ENCODE assay signal across 1 cellular context in the genomic region with DNA sequence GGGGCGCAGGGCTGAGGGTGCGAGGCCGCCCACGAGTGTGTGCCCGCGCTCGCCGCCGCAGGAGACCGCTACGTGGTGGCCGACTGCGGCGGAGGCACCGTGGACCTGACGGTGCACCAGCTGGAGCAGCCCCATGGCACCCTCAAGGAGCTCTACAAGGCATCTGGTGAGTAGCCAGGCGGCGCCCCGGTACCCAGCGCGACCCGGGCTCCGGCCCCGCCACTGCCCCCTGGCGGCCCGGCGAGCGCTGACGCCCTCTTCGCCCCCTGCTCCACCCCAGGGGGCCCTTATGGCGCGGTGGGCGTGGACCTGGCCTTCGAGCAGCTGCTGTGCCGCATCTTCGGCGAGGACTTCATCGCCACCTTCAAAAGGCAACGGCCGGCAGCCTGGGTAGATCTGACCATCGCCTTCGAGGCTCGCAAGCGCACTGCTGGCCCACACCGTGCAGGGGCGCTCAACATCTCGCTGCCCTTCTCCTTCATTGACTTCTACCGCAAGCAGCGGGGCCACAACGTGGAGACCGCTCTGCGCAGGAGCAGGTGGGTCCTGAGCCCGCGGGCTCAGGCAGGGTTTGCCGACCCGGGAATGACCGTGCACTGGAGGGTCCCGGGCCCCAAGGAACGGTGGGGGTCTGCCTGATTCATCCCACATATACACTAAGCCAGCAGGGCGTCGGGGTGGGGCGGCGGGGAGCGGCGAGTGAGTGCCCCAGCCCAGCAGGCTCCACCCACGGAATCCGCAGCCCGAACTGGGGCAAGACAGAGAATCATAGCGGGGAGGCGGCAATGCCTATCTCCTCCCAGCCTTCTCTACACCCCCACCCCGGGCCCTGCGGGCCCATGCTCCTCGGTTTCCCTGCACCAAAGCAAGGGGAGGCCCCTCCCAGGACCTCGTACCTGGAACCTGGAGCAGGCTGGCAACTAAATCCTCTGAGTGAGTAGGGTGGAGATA.
TF ChIP-seq lines count a peak whose summit lies in the region.

No MANE protein-coding gene starts in this region.

TF ChIP-seq in HepG2, 621 proteins besides CTCF, POLR2A, EP300 and RAD21 (continued from another document and continues in another):
- TF ChIP-seq ZNF407 (CRISPR knock-in tag; IDR thresholded peaks at IDR 0.05; ENCODE audit: not compliant biosample characterization) (peak; percentile 37), NONO (IDR thresholded peaks at IDR 0.05) (no peak), NONO (CRISPR knock-in tag; conservative IDR thresholded peaks at IDR 0.05) (peak; percentile 96), PTBP1 (IDR thresholded peaks at IDR 0.05; ENCODE audit: low read depth, low read length, poor library complexity, severe bottlenecking) (no peak), TGIF2 (CRISPR knock-in tag; IDR thresholded peaks at IDR 0.05) (no peak), RNF2 (conservative IDR thresholded peaks at IDR 0.05; ENCODE audit: low read depth) (peak; percentile 65; the same call in 1 of the 2 replicates), CC2D1A (CRISPR knock-in tag; IDR thresholded peaks at IDR 0.05) (0 out of 2 replicates have a peak, but pooled peaks have one; percentile 92), HES4 (CRISPR knock-in tag; IDR thresholded peaks at IDR 0.05; ENCODE audit: borderline replicate concordance) (0 out of 2 replicates have a peak, but pooled peaks have one; percentile 55), BORCS8-MEF2B (CRISPR knock-in tag; IDR thresholded peaks at IDR 0.05) (peak; percentile 73), ZNF691 (CRISPR knock-in tag; IDR thresholded peaks at IDR 0.05; ENCODE audit: borderline replicate concordance, low read depth) (peak; percentile 34; the same call in 1 of the 2 replicates), NR1H2 (CRISPR knock-in tag; IDR thresholded peaks at IDR 0.05; ENCODE audit: borderline replicate concordance, low read depth) (0 out of 2 replicates have a peak, but pooled peaks have one; percentile 46), SATB2 (CRISPR knock-in tag; IDR thresholded peaks at IDR 0.05) (no peak), ZNF512 (CRISPR knock-in tag; IDR thresholded peaks at IDR 0.05) (no peak), ARID4A (CRISPR knock-in tag; IDR thresholded peaks at IDR 0.05; ENCODE audit: borderline replicate concordance) (peak; percentile 56; the same call in 1 of the 2 replicates), ZNF3 (CRISPR knock-in tag; IDR thresholded peaks at IDR 0.05) (no peak), ZKSCAN8 (CRISPR knock-in tag; IDR thresholded peaks at IDR 0.05; ENCODE audit: borderline replicate concordance) (no peak), ZNF549 (CRISPR knock-in tag; IDR thresholded peaks at IDR 0.05) (no peak), HNF4G (IDR thresholded peaks at IDR 0.05; ENCODE audit: borderline replicate concordance, low read depth, low read length) (0 out of 2 replicates have a peak, but pooled peaks have one; percentile 18), HNF4G (CRISPR knock-in tag; IDR thresholded peaks at IDR 0.05; ENCODE audit: borderline replicate concordance, low read depth) (no peak; the same call in 1 of the 2 replicates), ASH2L (IDR thresholded peaks at IDR 0.05; ENCODE audit: insufficient read length, low read depth, low read length) (peak; percentile 54), PHF8 (CRISPR knock-in tag; IDR thresholded peaks at IDR 0.05) (peak; percentile 23; the same call in 1 of the 2 replicates), SMAD9 (CRISPR knock-in tag; IDR thresholded peaks at IDR 0.05) (peak; percentile 73; the same call in 1 of the 2 replicates), YEATS4 (CRISPR knock-in tag; IDR thresholded peaks at IDR 0.05; ENCODE audit: borderline replicate concordance) (peak; percentile 61), GATAD2A (CRISPR knock-in tag; IDR thresholded peaks at IDR 0.05) (no peak), ADNP (CRISPR knock-in tag; IDR thresholded peaks at IDR 0.05) (peak; percentile 8), SMAD3 (CRISPR knock-in tag; IDR thresholded peaks at IDR 0.05) (no peak)
- TF ChIP-seq, protein P1, sequence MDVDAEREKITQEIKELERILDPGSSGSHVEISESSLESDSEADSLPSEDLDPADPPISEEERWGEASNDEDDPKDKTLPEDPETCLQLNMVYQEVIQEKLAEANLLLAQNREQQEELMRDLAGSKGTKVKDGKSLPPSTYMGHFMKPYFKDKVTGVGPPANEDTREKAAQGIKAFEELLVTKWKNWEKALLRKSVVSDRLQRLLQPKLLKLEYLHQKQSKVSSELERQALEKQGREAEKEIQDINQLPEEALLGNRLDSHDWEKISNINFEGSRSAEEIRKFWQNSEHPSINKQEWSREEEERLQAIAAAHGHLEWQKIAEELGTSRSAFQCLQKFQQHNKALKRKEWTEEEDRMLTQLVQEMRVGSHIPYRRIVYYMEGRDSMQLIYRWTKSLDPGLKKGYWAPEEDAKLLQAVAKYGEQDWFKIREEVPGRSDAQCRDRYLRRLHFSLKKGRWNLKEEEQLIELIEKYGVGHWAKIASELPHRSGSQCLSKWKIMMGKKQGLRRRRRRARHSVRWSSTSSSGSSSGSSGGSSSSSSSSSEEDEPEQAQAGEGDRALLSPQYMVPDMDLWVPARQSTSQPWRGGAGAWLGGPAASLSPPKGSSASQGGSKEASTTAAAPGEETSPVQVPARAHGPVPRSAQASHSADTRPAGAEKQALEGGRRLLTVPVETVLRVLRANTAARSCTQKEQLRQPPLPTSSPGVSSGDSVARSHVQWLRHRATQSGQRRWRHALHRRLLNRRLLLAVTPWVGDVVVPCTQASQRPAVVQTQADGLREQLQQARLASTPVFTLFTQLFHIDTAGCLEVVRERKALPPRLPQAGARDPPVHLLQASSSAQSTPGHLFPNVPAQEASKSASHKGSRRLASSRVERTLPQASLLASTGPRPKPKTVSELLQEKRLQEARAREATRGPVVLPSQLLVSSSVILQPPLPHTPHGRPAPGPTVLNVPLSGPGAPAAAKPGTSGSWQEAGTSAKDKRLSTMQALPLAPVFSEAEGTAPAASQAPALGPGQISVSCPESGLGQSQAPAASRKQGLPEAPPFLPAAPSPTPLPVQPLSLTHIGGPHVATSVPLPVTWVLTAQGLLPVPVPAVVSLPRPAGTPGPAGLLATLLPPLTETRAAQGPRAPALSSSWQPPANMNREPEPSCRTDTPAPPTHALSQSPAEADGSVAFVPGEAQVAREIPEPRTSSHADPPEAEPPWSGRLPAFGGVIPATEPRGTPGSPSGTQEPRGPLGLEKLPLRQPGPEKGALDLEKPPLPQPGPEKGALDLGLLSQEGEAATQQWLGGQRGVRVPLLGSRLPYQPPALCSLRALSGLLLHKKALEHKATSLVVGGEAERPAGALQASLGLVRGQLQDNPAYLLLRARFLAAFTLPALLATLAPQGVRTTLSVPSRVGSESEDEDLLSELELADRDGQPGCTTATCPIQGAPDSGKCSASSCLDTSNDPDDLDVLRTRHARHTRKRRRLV (CRISPR knock-in tag; IDR thresholded peaks at IDR 0.05), result no peak
- TF ChIP-seq, protein P2, sequence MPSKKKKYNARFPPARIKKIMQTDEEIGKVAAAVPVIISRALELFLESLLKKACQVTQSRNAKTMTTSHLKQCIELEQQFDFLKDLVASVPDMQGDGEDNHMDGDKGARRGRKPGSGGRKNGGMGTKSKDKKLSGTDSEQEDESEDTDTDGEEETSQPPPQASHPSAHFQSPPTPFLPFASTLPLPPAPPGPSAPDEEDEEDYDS (CRISPR knock-in tag; IDR thresholded peaks at IDR 0.05), result peak; percentile 47; the same call in 1 of the 2 replicates
